1 cellular context compared by ENCODE assay signal in the genomic region with DNA sequence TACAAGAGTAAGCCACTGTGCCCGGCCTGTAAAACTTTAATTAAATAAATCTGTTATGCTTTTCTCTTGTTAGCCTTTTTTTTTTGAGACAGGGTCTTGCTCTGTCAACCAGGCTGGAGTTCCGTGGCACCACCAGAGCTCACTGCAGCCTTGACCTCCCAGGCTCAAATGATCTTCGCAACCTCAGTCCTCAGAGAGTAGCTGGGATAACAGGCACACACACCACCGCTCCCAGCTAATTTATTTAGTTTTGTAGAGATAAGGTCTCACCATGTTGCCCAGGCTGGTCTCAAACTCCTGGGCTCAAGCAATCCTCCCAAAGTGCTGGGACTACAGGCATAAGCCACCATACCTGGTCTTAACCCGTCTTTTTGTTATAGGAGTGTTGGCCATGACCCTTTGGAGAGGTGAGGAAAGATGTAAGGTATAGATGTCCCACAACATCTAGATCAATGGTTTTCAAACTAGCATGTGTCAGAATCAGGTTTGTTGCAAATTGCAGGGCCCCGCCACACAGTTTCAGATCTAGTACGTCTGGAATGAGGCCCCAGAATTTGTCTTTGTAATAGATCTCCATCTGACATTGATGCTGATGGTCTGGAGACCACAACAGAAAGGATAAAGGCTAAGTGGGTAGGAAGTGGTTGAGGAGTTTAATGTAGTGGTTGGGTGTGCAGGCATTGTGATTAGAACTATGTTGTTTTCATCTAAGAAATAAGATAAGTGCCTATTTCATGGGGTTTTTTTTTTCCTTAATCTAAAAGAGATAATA.
A peak's percentile ranks its signal among the peaks of the same experiment; 100 is the strongest.
TF ChIP-seq lines count a peak whose summit lies in the region.

No MANE protein-coding gene starts in this region.

TF ChIP-seq in GM12878, 131 proteins besides CTCF, POLR2A, EP300 and RAD21:
- TF ChIP-seq GATAD2B (conservative IDR thresholded peaks at IDR 0.05; ENCODE audit: low read depth) = no peak
- TF ChIP-seq KDM1A (IDR thresholded peaks at IDR 0.05; ENCODE audit: borderline replicate concordance) = no peak
- TF ChIP-seq GABPA (IDR thresholded peaks at IDR 0.05; ENCODE audit: low read depth) = no peak
- TF ChIP-seq, protein P1, sequence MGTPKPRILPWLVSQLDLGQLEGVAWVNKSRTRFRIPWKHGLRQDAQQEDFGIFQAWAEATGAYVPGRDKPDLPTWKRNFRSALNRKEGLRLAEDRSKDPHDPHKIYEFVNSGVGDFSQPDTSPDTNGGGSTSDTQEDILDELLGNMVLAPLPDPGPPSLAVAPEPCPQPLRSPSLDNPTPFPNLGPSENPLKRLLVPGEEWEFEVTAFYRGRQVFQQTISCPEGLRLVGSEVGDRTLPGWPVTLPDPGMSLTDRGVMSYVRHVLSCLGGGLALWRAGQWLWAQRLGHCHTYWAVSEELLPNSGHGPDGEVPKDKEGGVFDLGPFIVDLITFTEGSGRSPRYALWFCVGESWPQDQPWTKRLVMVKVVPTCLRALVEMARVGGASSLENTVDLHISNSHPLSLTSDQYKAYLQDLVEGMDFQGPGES (IDR thresholded peaks at IDR 0.05) = no peak
- peak; percentile 82 for TF ChIP-seq RUNX3 (IDR thresholded peaks at IDR 0.05; ENCODE audit: low read length)
- no peak for TF ChIP-seq CREB1 (IDR thresholded peaks at IDR 0.05; ENCODE audit: low read depth)
- TF ChIP-seq, protein P2, sequence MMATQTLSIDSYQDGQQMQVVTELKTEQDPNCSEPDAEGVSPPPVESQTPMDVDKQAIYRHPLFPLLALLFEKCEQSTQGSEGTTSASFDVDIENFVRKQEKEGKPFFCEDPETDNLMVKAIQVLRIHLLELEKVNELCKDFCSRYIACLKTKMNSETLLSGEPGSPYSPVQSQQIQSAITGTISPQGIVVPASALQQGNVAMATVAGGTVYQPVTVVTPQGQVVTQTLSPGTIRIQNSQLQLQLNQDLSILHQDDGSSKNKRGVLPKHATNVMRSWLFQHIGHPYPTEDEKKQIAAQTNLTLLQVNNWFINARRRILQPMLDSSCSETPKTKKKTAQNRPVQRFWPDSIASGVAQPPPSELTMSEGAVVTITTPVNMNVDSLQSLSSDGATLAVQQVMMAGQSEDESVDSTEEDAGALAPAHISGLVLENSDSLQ (IDR thresholded peaks at IDR 0.05) = peak; percentile 19; the same call in 1 of the 2 replicates
- TF ChIP-seq TCF7 (IDR thresholded peaks at IDR 0.05; ENCODE audit: borderline replicate concordance) = peak; percentile 35; the same call in 1 of the 2 replicates
- no peak for TF ChIP-seq SREBF2 (IDR thresholded peaks at IDR 0.05; ENCODE audit: low read length)
- no peak for TF ChIP-seq CHD1 (IDR thresholded peaks at IDR 0.05; ENCODE audit: low read depth, low read length)
- TF ChIP-seq, protein P3, sequence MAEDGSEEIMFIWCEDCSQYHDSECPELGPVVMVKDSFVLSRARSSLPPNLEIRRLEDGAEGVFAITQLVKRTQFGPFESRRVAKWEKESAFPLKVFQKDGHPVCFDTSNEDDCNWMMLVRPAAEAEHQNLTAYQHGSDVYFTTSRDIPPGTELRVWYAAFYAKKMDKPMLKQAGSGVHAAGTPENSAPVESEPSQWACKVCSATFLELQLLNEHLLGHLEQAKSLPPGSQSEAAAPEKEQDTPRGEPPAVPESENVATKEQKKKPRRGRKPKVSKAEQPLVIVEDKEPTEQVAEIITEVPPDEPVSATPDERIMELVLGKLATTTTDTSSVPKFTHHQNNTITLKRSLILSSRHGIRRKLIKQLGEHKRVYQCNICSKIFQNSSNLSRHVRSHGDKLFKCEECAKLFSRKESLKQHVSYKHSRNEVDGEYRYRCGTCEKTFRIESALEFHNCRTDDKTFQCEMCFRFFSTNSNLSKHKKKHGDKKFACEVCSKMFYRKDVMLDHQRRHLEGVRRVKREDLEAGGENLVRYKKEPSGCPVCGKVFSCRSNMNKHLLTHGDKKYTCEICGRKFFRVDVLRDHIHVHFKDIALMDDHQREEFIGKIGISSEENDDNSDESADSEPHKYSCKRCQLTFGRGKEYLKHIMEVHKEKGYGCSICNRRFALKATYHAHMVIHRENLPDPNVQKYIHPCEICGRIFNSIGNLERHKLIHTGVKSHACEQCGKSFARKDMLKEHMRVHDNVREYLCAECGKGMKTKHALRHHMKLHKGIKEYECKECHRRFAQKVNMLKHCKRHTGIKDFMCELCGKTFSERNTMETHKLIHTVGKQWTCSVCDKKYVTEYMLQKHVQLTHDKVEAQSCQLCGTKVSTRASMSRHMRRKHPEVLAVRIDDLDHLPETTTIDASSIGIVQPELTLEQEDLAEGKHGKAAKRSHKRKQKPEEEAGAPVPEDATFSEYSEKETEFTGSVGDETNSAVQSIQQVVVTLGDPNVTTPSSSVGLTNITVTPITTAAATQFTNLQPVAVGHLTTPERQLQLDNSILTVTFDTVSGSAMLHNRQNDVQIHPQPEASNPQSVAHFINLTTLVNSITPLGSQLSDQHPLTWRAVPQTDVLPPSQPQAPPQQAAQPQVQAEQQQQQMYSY (CRISPR knock-in tag; IDR thresholded peaks at IDR 0.05) = no peak
- no peak for TF ChIP-seq SUPT20H (IDR thresholded peaks at IDR 0.05; ENCODE audit: borderline replicate concordance, control insufficient read depth, low read depth, low read length)
- TF ChIP-seq PML (IDR thresholded peaks at IDR 0.05; ENCODE audit: low read length) = no peak
TF ChIP-seq in GM12878: peak in this region for 3.
